Comparison of ENCODE assay signal across 8 cellular contexts in genomic region chrX:136525738-136526606, GRCh38. TPM values are rescaled to one million over a fixed set of nuclear protein-coding genes. Genes with fewer than 3 reads are reported as not detected.
DNase-seq lines count a peak whose midpoint lies in the region; TF ChIP-seq lines count a peak whose summit lies in the region.

No MANE protein-coding gene starts in this region.

- H3K36me3 Mint-ChIP-seq in nephron progenitor cell (ENCODE audit: low read depth): no peaks in the 10 kb centered on the region
- peaks cover 1% of the 10 kb centered on the region for H3K36me3 Mint-ChIP-seq in activated CD4-positive, alpha-beta T cell treated with anti-CD3 and anti-CD28 coated beads, Interleukin-2, amount 10 ng/mL, durations not matched to agents 24 days and 14 days (ENCODE audit: low read depth)

- no peaks in the 10 kb centered on the region for H3F3A ChIP-seq in smooth muscle cell (ENCODE audit: low read depth)

- H3K4me1 ChIP-seq in muscle layer of colon (ENCODE audit: insufficient read depth, low read length) (peaks cover 18% of the 10 kb centered on the region), smooth muscle cell (ENCODE audit: low read depth) (no peaks in the 10 kb centered on the region)

- TF ChIP-seq CTCF in AG10803 (conservative IDR thresholded peaks at IDR 0.05; ENCODE audit: low read length): no peak
- TF ChIP-seq CTCF in nephron progenitor cell (IDR thresholded peaks at IDR 0.05): no peak
- TF ChIP-seq CTCF in smooth muscle cell (IDR thresholded peaks at IDR 0.05; ENCODE audit: borderline replicate concordance, insufficient read depth, poor library complexity, severe bottlenecking): no peak

- H3K4me3 ChIP-seq in AG10803 (ENCODE audit: low read length): no peak overlapping the region
- no peak overlapping the region for H3K4me3 ChIP-seq in muscle layer of colon (ENCODE audit: low read depth in 1 of 2, low read length in 2 of 2)
- H3K4me3 ChIP-seq in smooth muscle cell: no peak overlapping the region

- H3K27ac ChIP-seq in muscle layer of colon (ENCODE audit: low read depth, low read length): peak overlapping the region; percentile 4
- H3K27ac ChIP-seq in smooth muscle cell (ENCODE audit: low read depth): no peak overlapping the region

- no peak overlapping the region for H3K4me3 Mint-ChIP-seq in nephron progenitor cell
- H3K4me3 Mint-ChIP-seq in activated CD4-positive, alpha-beta T cell treated with anti-CD3 and anti-CD28 coated beads, Interleukin-2, amount 10 ng/mL, durations not matched to agents 24 days and 14 days: no peak overlapping the region

- H4K20me1 ChIP-seq in smooth muscle cell (ENCODE audit: low read depth): no peaks in the 10 kb centered on the region

- no peaks in the 10 kb centered on the region for H3K27me3 ChIP-seq in muscle layer of colon (ENCODE audit: control insufficient read depth in 1 of 2, insufficient read depth in 2 of 2, low read length in 2 of 2)
- H3K27me3 ChIP-seq in smooth muscle cell (ENCODE audit: low read depth): no peaks in the 10 kb centered on the region

- no peak overlapping the region for H2AFZ ChIP-seq in smooth muscle cell (ENCODE audit: low read depth)

- intact Hi-C loops in activated CD4-positive, alpha-beta T cell treated with anti-CD3 and anti-CD28 coated beads, Interleukin-2, amount 10 ng/mL, durations not matched to agents 24 days and 14 days (cut with micrococcal nuclease): no loop called here

- H3K27ac Mint-ChIP-seq in nephron progenitor cell: no peak overlapping the region
- no peak overlapping the region for H3K27ac Mint-ChIP-seq in activated CD4-positive, alpha-beta T cell treated with anti-CD3 and anti-CD28 coated beads, Interleukin-2, amount 10 ng/mL, durations not matched to agents 24 days and 14 days

- WGBS in smooth muscle cell (ENCODE audit: low lambda C conversion rate): 43% methylated on average over 2 of the region's 2 CpGs

- H3K4me2 ChIP-seq in smooth muscle cell: no peak overlapping the region

- H3K9me3 ChIP-seq in muscle layer of colon (ENCODE audit: low read length) (no peaks in the 10 kb centered on the region), smooth muscle cell (replicated peaks; ENCODE audit: low read depth) (no peaks in the 10 kb centered on the region)

- H3K36me3 ChIP-seq in muscle layer of colon (ENCODE audit: insufficient read depth, low read length) (no peaks in the 10 kb centered on the region), smooth muscle cell (ENCODE audit: low read depth) (no peaks in the 10 kb centered on the region)

- H3K79me2 ChIP-seq in smooth muscle cell (ENCODE audit: low read depth): no peaks in the 10 kb centered on the region

- H3K27me3 Mint-ChIP-seq in nephron progenitor cell (ENCODE audit: low read depth, poor library complexity): peaks cover 7% of the 10 kb centered on the region
- no peaks in the 10 kb centered on the region for H3K27me3 Mint-ChIP-seq in activated CD4-positive, alpha-beta T cell treated with anti-CD3 and anti-CD28 coated beads, Interleukin-2, amount 10 ng/mL, durations not matched to agents 24 days and 14 days

- H3K9me3 Mint-ChIP-seq in nephron progenitor cell: peaks cover 36% of the 10 kb centered on the region
- peaks cover 15% of the 10 kb centered on the region for H3K9me3 Mint-ChIP-seq in activated CD4-positive, alpha-beta T cell treated with anti-CD3 and anti-CD28 coated beads, Interleukin-2, amount 10 ng/mL, durations not matched to agents 24 days and 14 days

- H3K4me1 Mint-ChIP-seq in nephron progenitor cell: peaks cover 7% of the 10 kb centered on the region
- H3K4me1 Mint-ChIP-seq in activated CD4-positive, alpha-beta T cell treated with anti-CD3 and anti-CD28 coated beads, Interleukin-2, amount 10 ng/mL, durations not matched to agents 24 days and 14 days: peaks cover 10% of the 10 kb centered on the region

- H3K9ac ChIP-seq in muscle layer of colon (ENCODE audit: low read length) (no peak overlapping the region), smooth muscle cell (ENCODE audit: low read depth) (no peak overlapping the region)

- DNase-seq in AG10803 (ENCODE audit: low read depth) (peak; percentile 82), MV-4-11 (lab: John Stamatoyannopoulos, UW) (peak; percentile 6), dermis blood vessel endothelial cell (peak; percentile 40), nephron progenitor cell (no peak), HuH-7.5 (ENCODE audit: low spot score) (no peak), smooth muscle cell (lab: John Stamatoyannopoulos, UW; ENCODE audit: unreplicated experiment) (no peak)
- DNase-seq in activated CD4-positive, alpha-beta T cell treated with anti-CD3 and anti-CD28 coated beads, Interleukin-2, amount 10 ng/mL, durations not matched to agents 24 days and 14 days: no peak

RNA-seq across cellular contexts. Expression of gene VGLL1, which starts 6.0 kb away (rescaled TPM):
- total RNA-seq in dermis blood vessel endothelial cell: not detected in 2 replicates
- total RNA-seq in smooth muscle cell: 2.0 and 3.1 TPM in 2 replicates
- polyA plus RNA-seq in smooth muscle cell: 0.48 and 4.2 TPM in 2 replicates
- not detected in 2 replicates for total RNA-seq in activated CD4-positive, alpha-beta T cell treated with anti-CD3 and anti-CD28 coated beads, Interleukin-2, amount 10 ng/mL, durations not matched to agents 24 days and 14 days

RNA-seq across cellular contexts. Expression of gene HTATSF1, which starts 28.6 kb away (rescaled TPM):
- total RNA-seq in dermis blood vessel endothelial cell (25.9 and 45.8 TPM in 2 replicates), smooth muscle cell (46.9 and 72.0 TPM in 2 replicates)
- 42.6 and 42.9 TPM in 2 replicates for polyA plus RNA-seq in smooth muscle cell
- 49.4 and 55.1 TPM in 2 replicates for total RNA-seq in activated CD4-positive, alpha-beta T cell treated with anti-CD3 and anti-CD28 coated beads, Interleukin-2, amount 10 ng/mL, durations not matched to agents 24 days and 14 days

RNA-seq across cellular contexts. Expression of gene BRS3, which starts 38.2 kb away (rescaled TPM):
- total RNA-seq in dermis blood vessel endothelial cell: not detected in 2 replicates
- not detected in 2 replicates for total RNA-seq in smooth muscle cell
- not detected in 2 replicates for polyA plus RNA-seq in smooth muscle cell
- total RNA-seq in activated CD4-positive, alpha-beta T cell treated with anti-CD3 and anti-CD28 coated beads, Interleukin-2, amount 10 ng/mL, durations not matched to agents 24 days and 14 days: not detected in 2 replicates

Comparison
In these comparisons a context has a peak if more than half of its experiments do, and no peak if none do; other contexts are left out.
1. DNase-seq: peak in AG10803 (single experiment), MV-4-11 (single experiment) and dermis blood vessel endothelial cell (single experiment); none in nephron progenitor cell (single experiment), HuH-7.5 (single experiment), smooth muscle cell (single experiment) and activated CD4-positive, alpha-beta T cell treated with anti-CD3 and anti-CD28 coated beads, Interleukin-2, amount 10 ng/mL, durations not matched to agents 24 days and 14 days (single experiment).